2 cellular contexts compared by ENCODE assay signal in the genomic region with DNA sequence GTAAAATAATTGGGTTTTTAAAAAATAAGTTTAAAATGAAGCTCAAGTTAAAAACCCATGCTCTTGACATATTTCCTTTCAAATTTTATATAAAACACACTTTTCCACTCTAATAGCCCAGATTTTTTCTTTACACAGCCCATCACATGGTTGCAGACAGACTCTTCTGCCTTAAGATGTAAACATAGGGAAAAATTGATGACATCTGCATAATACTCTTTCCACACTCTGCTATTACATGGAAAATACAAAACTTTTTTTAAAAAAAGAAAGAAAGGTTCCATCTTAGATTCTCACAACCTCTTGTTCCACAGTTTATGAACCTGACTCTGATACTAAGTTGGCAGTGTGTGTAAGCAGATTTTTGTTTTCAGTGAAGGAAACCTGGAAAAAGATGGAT.
A peak's percentile ranks its signal among the peaks of the same experiment; 100 is the strongest.
TF ChIP-seq lines count a peak whose summit lies in the region.

No MANE protein-coding gene starts in this region.

TF ChIP-seq in A549, 52 proteins besides CTCF, POLR2A, EP300 and RAD21:
- TF ChIP-seq, protein P1, sequence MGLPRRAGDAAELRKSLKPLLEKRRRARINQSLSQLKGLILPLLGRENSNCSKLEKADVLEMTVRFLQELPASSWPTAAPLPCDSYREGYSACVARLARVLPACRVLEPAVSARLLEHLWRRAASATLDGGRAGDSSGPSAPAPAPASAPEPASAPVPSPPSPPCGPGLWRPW (IDR thresholded peaks at IDR 0.05): no peak
- TF ChIP-seq HOXA7 (CRISPR knock-in tag; IDR thresholded peaks at IDR 0.05): no peak
- TF ChIP-seq TFCP2L1 (CRISPR knock-in tag; IDR thresholded peaks at IDR 0.05): no peak
- no peak for TF ChIP-seq HDAC2 (IDR thresholded peaks at IDR 0.05)
- peak; percentile 75 for TF ChIP-seq MAFK (IDR thresholded peaks at IDR 0.05; ENCODE audit: partially characterized antibody)
- TF ChIP-seq PHF8 (IDR thresholded peaks at IDR 0.05; ENCODE audit: borderline replicate concordance, low read depth): no peak
- no peak for TF ChIP-seq RARB (CRISPR knock-in tag; IDR thresholded peaks at IDR 0.05)
- no peak for TF ChIP-seq CHD4 (IDR thresholded peaks at IDR 0.05; ENCODE audit: borderline replicate concordance)

TF ChIP-seq in IMR-90, 13 proteins besides CTCF, POLR2A, EP300 and RAD21:
- no peak for TF ChIP-seq CEBPB (IDR thresholded peaks at IDR 0.05; ENCODE audit: low read depth, low read length)
- TF ChIP-seq, protein P2, sequence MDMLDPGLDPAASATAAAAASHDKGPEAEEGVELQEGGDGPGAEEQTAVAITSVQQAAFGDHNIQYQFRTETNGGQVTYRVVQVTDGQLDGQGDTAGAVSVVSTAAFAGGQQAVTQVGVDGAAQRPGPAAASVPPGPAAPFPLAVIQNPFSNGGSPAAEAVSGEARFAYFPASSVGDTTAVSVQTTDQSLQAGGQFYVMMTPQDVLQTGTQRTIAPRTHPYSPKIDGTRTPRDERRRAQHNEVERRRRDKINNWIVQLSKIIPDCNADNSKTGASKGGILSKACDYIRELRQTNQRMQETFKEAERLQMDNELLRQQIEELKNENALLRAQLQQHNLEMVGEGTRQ (IDR thresholded peaks at IDR 0.05; ENCODE audit: low read depth, low read length): no peak
- TF ChIP-seq RFX5 (IDR thresholded peaks at IDR 0.05; ENCODE audit: low read depth, low read length): no peak
- no peak for TF ChIP-seq MXI1 (IDR thresholded peaks at IDR 0.05; ENCODE audit: borderline replicate concordance, low read depth, low read length)
- no peak for TF ChIP-seq RCOR1 (IDR thresholded peaks at IDR 0.05; ENCODE audit: insufficient replicate concordance, low read length)
- peak; percentile 68 for TF ChIP-seq MAFK (IDR thresholded peaks at IDR 0.05; ENCODE audit: low read depth, low read length)
- TF ChIP-seq FOS (IDR thresholded peaks at IDR 0.05; ENCODE audit: low read depth, low read length): no peak
- TF ChIP-seq, protein P3, sequence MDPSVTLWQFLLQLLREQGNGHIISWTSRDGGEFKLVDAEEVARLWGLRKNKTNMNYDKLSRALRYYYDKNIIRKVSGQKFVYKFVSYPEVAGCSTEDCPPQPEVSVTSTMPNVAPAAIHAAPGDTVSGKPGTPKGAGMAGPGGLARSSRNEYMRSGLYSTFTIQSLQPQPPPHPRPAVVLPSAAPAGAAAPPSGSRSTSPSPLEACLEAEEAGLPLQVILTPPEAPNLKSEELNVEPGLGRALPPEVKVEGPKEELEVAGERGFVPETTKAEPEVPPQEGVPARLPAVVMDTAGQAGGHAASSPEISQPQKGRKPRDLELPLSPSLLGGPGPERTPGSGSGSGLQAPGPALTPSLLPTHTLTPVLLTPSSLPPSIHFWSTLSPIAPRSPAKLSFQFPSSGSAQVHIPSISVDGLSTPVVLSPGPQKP (IDR thresholded peaks at IDR 0.05; ENCODE audit: borderline replicate concordance, low read depth, low read length): no peak
TF ChIP-seq in IMR-90: peak in this region for 1.
